24 cellular contexts compared by ENCODE assay signal in the genomic region with DNA sequence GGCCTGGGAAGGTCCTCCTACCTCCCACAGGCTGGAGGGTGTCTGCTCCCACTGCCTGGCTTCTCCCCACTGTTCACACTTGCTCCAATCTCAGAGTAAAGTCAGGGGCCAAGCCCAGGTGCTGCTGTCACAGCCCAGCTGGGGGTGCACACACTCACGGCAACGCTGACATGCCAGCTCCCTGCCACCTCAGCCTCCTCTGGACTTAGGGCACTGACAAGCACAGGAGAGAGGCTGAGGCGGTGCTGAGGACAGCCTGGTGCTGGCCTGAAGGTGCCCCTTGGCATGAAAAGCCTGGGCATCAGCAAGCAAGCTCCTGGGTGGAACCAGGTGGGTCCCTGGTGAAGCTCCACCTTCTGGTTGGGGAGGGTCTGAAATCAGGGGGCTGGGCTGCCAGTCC. TPM values are rescaled to one million over a fixed set of nuclear protein-coding genes. Genes with fewer than 3 reads are reported as not detected.
DNase-seq lines count a peak whose midpoint lies in the region; ATAC-seq, FAIRE-seq and TF ChIP-seq lines count a peak whose summit lies in the region.
"Had no signal": no experiment of that assay in that cellular context is flagged by ENCODE, and none has a peak within 500 bp of the region (broad histone marks: within the 10 kb centered on the region; RNA-seq: fewer than 3 reads in every experiment).

No MANE protein-coding gene starts in this region.

- intact Hi-C loops in upper lobe of right lung (cut with DNase I) (no loop called here), ascending aorta (cut with DNase I) (no loop called here)

- no peak for TF ChIP-seq POLR2A in H1 (IDR thresholded peaks at IDR 0.05; ENCODE audit: control extremely low read depth in 1 of 2, low read depth in 2 of 2, low read length in 2 of 2)

- TF ChIP-seq CTCF in H1 (IDR thresholded peaks at IDR 0.05; ENCODE audit: control extremely low read depth in 1 of 3, insufficient read depth in 1 of 3, low read depth in 1 of 3, low read length in 3 of 3): no peak
- TF ChIP-seq CTCF in upper lobe of right lung (IDR thresholded peaks at IDR 0.05): no peak
- TF ChIP-seq CTCF in ascending aorta (IDR thresholded peaks at IDR 0.05): no peak

- H3K9me3 ChIP-seq in H1 (ENCODE audit: insufficient read depth in 2 of 2, low read depth in 1 of 2, low read length in 1 of 2): no peaks in the 10 kb centered on the region
- no peaks in the 10 kb centered on the region for H3K9me3 ChIP-seq in neuronal stem cell (replicated peaks in 1 of 2; ENCODE audit: control insufficient read depth in 2 of 2, insufficient read depth in 1 of 2, low read depth in 1 of 2, low read length in 2 of 2)
- no peaks in the 10 kb centered on the region for H3K9me3 ChIP-seq in upper lobe of right lung
- H3K9me3 ChIP-seq in trophoblast cell (ENCODE audit: insufficient read depth, low read depth, low read length): peaks cover 2% of the 10 kb centered on the region
- no peaks in the 10 kb centered on the region for H3K9me3 ChIP-seq in ascending aorta
- H3K9me3 ChIP-seq: A549, BE2C had no signal

- no peak overlapping the region for H4K12ac ChIP-seq in trophoblast cell (ENCODE audit: low read depth, low read length)

- no peaks in the 10 kb centered on the region for H4K20me1 ChIP-seq in H1 (replicated peaks in 1 of 2; ENCODE audit: control insufficient read depth in 1 of 2, insufficient read depth in 2 of 2, low read length in 2 of 2)
- H4K20me1 ChIP-seq: BLaER1 treated with 17β-estradiol and CSF1 and Interleukin-3, amounts not matched to agents 10 nM and 100 nM had no signal

- no peaks in the 10 kb centered on the region for H3K27me3 Mint-ChIP-seq in central memory CD8-positive, alpha-beta T cell
- H3K27me3 Mint-ChIP-seq: CD4-positive, alpha-beta T cell; CD8-positive, alpha-beta memory T cell had no signal

- CTCF ChIA-PET in H1 (lab: Charles Lee; ENCODE audit: partially characterized antibody): interaction anchor here (1.1 to 1.4 kb wide), 4 partner anchors 9 to 42 kb away, joined by 3 to 4 read pairs (median 3); no protein-coding TSS in a partner anchor

- no peak overlapping the region for H3K4me2 ChIP-seq in H1 (ENCODE audit: insufficient read depth in 1 of 2, low read depth in 2 of 2, low read length in 2 of 2)
- H3K4me2 ChIP-seq in neuronal stem cell (ENCODE audit: insufficient read depth, low read length, poor library complexity, severe bottlenecking): no peak overlapping the region
- no peak overlapping the region for H3K4me2 ChIP-seq in trophoblast cell (ENCODE audit: low read length)
- H3K4me2 ChIP-seq: A549; BLaER1 treated with 17β-estradiol and CSF1 and Interleukin-3, amounts not matched to agents 10 nM and 100 nM had no signal

- H3K18ac ChIP-seq in H1 (ENCODE audit: extremely low read depth, low read length) (no peak overlapping the region), neuronal stem cell (ENCODE audit: low read length) (peak overlapping the region; percentile 57), trophoblast cell (ENCODE audit: low read length) (no peak overlapping the region)

- peaks cover 5% of the 10 kb centered on the region for H3K9me3 Mint-ChIP-seq in central memory CD8-positive, alpha-beta T cell

- peaks cover 3 to 12% (median 8%) of the 10 kb centered on the region in 4 experiments; a peak in 5 of 7 replicates for H3K4me1 ChIP-seq in H1 (replicated peaks in 1 of 4; ENCODE audit: control insufficient read depth in 3 of 4, insufficient read depth in 4 of 4, low read length in 3 of 4)
- H3K4me1 ChIP-seq in neuronal stem cell (ENCODE audit: control insufficient read depth in 2 of 2, insufficient read depth in 1 of 2, low read depth in 1 of 2, low read length in 2 of 2): peaks cover 0 to 3% of the 10 kb centered on the region in 2 donors
- H3K4me1 ChIP-seq in upper lobe of right lung: no peaks in the 10 kb centered on the region
- H3K4me1 ChIP-seq in trophoblast cell (ENCODE audit: control insufficient read depth in 1 of 2, insufficient read depth in 2 of 2, low read length in 2 of 2): no peaks in the 10 kb centered on the region
- H3K4me1 ChIP-seq in ascending aorta: no peaks in the 10 kb centered on the region
- H3K4me1 ChIP-seq: A549; BE2C; BLaER1 treated with 17β-estradiol and CSF1 and Interleukin-3, amounts not matched to agents 10 nM and 100 nM had no signal

- H2BK5ac ChIP-seq in H1 (ENCODE audit: low read depth, low read length): no peak overlapping the region; the same call in 1 of the 2 replicates
- H2BK5ac ChIP-seq in neuronal stem cell (ENCODE audit: low read length): no peak overlapping the region
- H2BK5ac ChIP-seq in trophoblast cell (ENCODE audit: low read depth, low read length, poor library complexity): no peak overlapping the region

- no peak overlapping the region for H4K5ac ChIP-seq in H1 (ENCODE audit: insufficient read length, low read depth, low read length)

- H2AFZ ChIP-seq in H1 (ENCODE audit: low read length) (no peak overlapping the region), neuronal stem cell (ENCODE audit: low read length) (no peak overlapping the region), trophoblast cell (ENCODE audit: insufficient read depth, low read length, poor library complexity) (no peak overlapping the region)

- no peak overlapping the region for H3K27ac ChIP-seq in H1 (ENCODE audit: low read depth, low read length)
- H3K27ac ChIP-seq in neuronal stem cell (replicated peaks; ENCODE audit: low read length): no peak overlapping the region
- no peak overlapping the region for H3K27ac ChIP-seq in upper lobe of right lung
- H3K27ac ChIP-seq in trophoblast cell (ENCODE audit: low read depth, low read length): no peak overlapping the region
- no peak overlapping the region for H3K27ac ChIP-seq in ascending aorta
- H3K27ac ChIP-seq: A549; BLaER1 treated with 17β-estradiol and CSF1 and Interleukin-3, amounts not matched to agents 10 nM and 100 nM had no signal

- no peaks in the 10 kb centered on the region for H3K79me1 ChIP-seq in H1 (ENCODE audit: low read depth, low read length)
- peaks cover 5% of the 10 kb centered on the region for H3K79me1 ChIP-seq in neuronal stem cell (ENCODE audit: low read depth, low read length)
- no peaks in the 10 kb centered on the region for H3K79me1 ChIP-seq in trophoblast cell (ENCODE audit: low read length)

- H3K4ac ChIP-seq in H1 (replicated peaks; ENCODE audit: insufficient read length, low read depth, low read length) (no peak overlapping the region), neuronal stem cell (ENCODE audit: low read length) (no peak overlapping the region), trophoblast cell (ENCODE audit: low read depth, low read length) (no peak overlapping the region)

- H3K14ac ChIP-seq in H1 (ENCODE audit: insufficient read length) (no peak overlapping the region), neuronal stem cell (ENCODE audit: low read length) (peak overlapping the region; percentile 17), trophoblast cell (ENCODE audit: low read length) (no peak overlapping the region)

- 0 out of 2 replicates have a peak overlapping the region, but pooled peaks have one; percentile 46 for H2BK12ac ChIP-seq in H1 (ENCODE audit: low read depth, low read length)
- no peak overlapping the region for H2BK12ac ChIP-seq in neuronal stem cell (ENCODE audit: low read length)
- no peak overlapping the region for H2BK12ac ChIP-seq in trophoblast cell (ENCODE audit: low read length)

- H2AK5ac ChIP-seq in H1 (ENCODE audit: low read depth, low read length) (no peak overlapping the region), neuronal stem cell (ENCODE audit: low read depth, low read length) (no peak overlapping the region), trophoblast cell (ENCODE audit: low read length) (no peak overlapping the region)

- H3K4me1 Mint-ChIP-seq in central memory CD8-positive, alpha-beta T cell: no peaks in the 10 kb centered on the region
- H3K4me1 Mint-ChIP-seq: CD14-positive monocyte; CD8-positive, alpha-beta memory T cell had no signal

- no peaks in the 10 kb centered on the region for H3K23me2 ChIP-seq in H1 (ENCODE audit: low read depth, low read length)

- H3K4me3 ChIP-seq in H1 (ENCODE audit: extremely low read depth in 1 of 4, insufficient read depth in 2 of 4, low read depth in 3 of 4, low read length in 4 of 4) (no peak overlapping the region), neuronal stem cell (ENCODE audit: low read length in 2 of 2) (no peak overlapping the region), upper lobe of right lung (no peak overlapping the region), trophoblast cell (ENCODE audit: low read depth, low read length) (no peak overlapping the region), ascending aorta (no peak overlapping the region)
- H3K4me3 ChIP-seq: A549; BLaER1 treated with 17β-estradiol and CSF1 and Interleukin-3, amounts not matched to agents 10 nM and 100 nM; GM12878 had no signal

- FAIRE-seq in H1 (lab: Jason Lieb, UNC): no peak
- FAIRE-seq: A549, D721Med, GM12878 had no signal

- no peak overlapping the region for H2BK120ac ChIP-seq in H1 (replicated peaks; ENCODE audit: low read depth, low read length)
- H2BK120ac ChIP-seq in neuronal stem cell (ENCODE audit: low read depth, low read length): no peak overlapping the region
- no peak overlapping the region for H2BK120ac ChIP-seq in trophoblast cell (ENCODE audit: insufficient read depth, low read length, poor library complexity)

- TF ChIP-seq EP300 in H1 (IDR thresholded peaks at IDR 0.05; ENCODE audit: borderline replicate concordance in 1 of 2, low read depth in 2 of 2, low read length in 2 of 2): no peak

- WGBS in H1 (ENCODE audit: extremely low coverage in 1 of 2, insufficient coverage in 1 of 2, insufficient read length in 1 of 2, insufficient replicate concordance in 2 of 2, low coverage in 1 of 2, low lambda C conversion rate in 2 of 2, missing lambda C conversion rate in 1 of 2), 2 experiments: 87% methylated on average over 3 of the region's 3 CpGs; no CpG with 5 or more reads in 1 of the 2 experiments
- WGBS in neuronal stem cell (ENCODE audit: extremely low coverage in 2 of 2, insufficient read length in 2 of 2, insufficient replicate concordance in 1 of 2), 2 donors: no CpG with 5 or more reads among the region's 3 CpGs
- WGBS in trophoblast cell (ENCODE audit: extremely low coverage, insufficient coverage, insufficient read length): no CpG with 5 or more reads among the region's 3 CpGs

- no peak for TF ChIP-seq RAD21 in H1 (IDR thresholded peaks at IDR 0.05 in 1 of 2, conservative IDR thresholded peaks at IDR 0.05 in 1 of 2; ENCODE audit: low read depth in 2 of 2, low read length in 2 of 2)

- POLR2A ChIA-PET in H1 (lab: Charles Lee; ENCODE audit: partially characterized antibody): no interaction called here

- H3K9ac ChIP-seq in H1 (replicated peaks in 1 of 4; ENCODE audit: extremely low read depth in 1 of 4, low read depth in 3 of 4, low read length in 3 of 4): no peak overlapping the region
- no peak overlapping the region for H3K9ac ChIP-seq in neuronal stem cell (ENCODE audit: low read depth, low read length, poor library complexity)
- no peak overlapping the region for H3K9ac ChIP-seq in trophoblast cell (ENCODE audit: low read length)
- H3K9ac ChIP-seq: BLaER1 treated with 17β-estradiol and CSF1 and Interleukin-3, amounts not matched to agents 10 nM and 100 nM had no signal

- H3K56ac ChIP-seq in H1 (replicated peaks; ENCODE audit: insufficient read length, low read depth, low read length): no peak overlapping the region

- H3K36me3 ChIP-seq in H1 (ENCODE audit: control insufficient read depth in 2 of 4, insufficient read depth in 4 of 4, low read length in 3 of 4) (no peaks in the 10 kb centered on the region), neuronal stem cell (replicated peaks in 1 of 2; ENCODE audit: control insufficient read depth in 2 of 2, insufficient read depth in 2 of 2, low read length in 2 of 2) (no peaks in the 10 kb centered on the region), upper lobe of right lung (no peaks in the 10 kb centered on the region), trophoblast cell (ENCODE audit: control insufficient read depth in 1 of 2, insufficient read depth in 2 of 2, low read length in 2 of 2) (no peaks in the 10 kb centered on the region), ascending aorta (no peaks in the 10 kb centered on the region)
- H3K36me3 ChIP-seq: BE2C; BLaER1 treated with 17β-estradiol and CSF1 and Interleukin-3, amounts not matched to agents 10 nM and 100 nM had no signal

- H2BK15ac ChIP-seq in H1 (ENCODE audit: low read length) (no peak overlapping the region), neuronal stem cell (ENCODE audit: low read length) (no peak overlapping the region)

- no peak for DNase-seq in central memory CD8-positive, alpha-beta T cell (ENCODE audit: low spot score in 2 of 2)
- no peak for DNase-seq in H1 (ENCODE audit: low read depth in 1 of 2, low spot score in 2 of 2)
- no peak for DNase-seq in neuronal stem cell (ENCODE audit: low spot score)
- DNase-seq in upper lobe of right lung: peak; percentile 42
- DNase-seq in trophoblast cell: no peak
- no peak for DNase-seq in ascending aorta (ENCODE audit: low spot score in 2 of 2)
- DNase-seq: 8988T; ACHN; AML-193; BE2C; CD4-positive, alpha-beta T cell; CD8-positive, alpha-beta memory T cell; DMS 273 treated with DMSO at 0.1 percent for 48 hours; DMS79; EL; GDM1; GOT3; HCEC 1CT had no signal

- H3K79me2 ChIP-seq in H1 (ENCODE audit: control insufficient read depth in 1 of 2, insufficient read depth in 2 of 2, low read length in 2 of 2) (no peaks in the 10 kb centered on the region), trophoblast cell (ENCODE audit: control insufficient read depth, insufficient read depth, low read length, poor library complexity) (no peaks in the 10 kb centered on the region)

- no peak overlapping the region for H4K91ac ChIP-seq in H1 (replicated peaks; ENCODE audit: insufficient read length, low read length)
- no peak overlapping the region for H4K91ac ChIP-seq in neuronal stem cell (ENCODE audit: low read depth, low read length, poor library complexity)
- H4K91ac ChIP-seq in trophoblast cell (ENCODE audit: low read depth, low read length): no peak overlapping the region

- H4K8ac ChIP-seq in H1 (ENCODE audit: extremely low read depth, insufficient read depth, low read length): no peak overlapping the region
- H4K8ac ChIP-seq in neuronal stem cell (ENCODE audit: low read depth, low read length): peak overlapping the region; percentile 43
- no peak overlapping the region for H4K8ac ChIP-seq in trophoblast cell (ENCODE audit: low read depth, low read length)

- no peaks in the 10 kb centered on the region for H3K36me3 Mint-ChIP-seq in central memory CD8-positive, alpha-beta T cell (ENCODE audit: insufficient read depth)
- H3K36me3 Mint-ChIP-seq: CD14-positive monocyte; CD8-positive, alpha-beta memory T cell had no signal

- H3K4me3 Mint-ChIP-seq in central memory CD8-positive, alpha-beta T cell: no peak overlapping the region
- H3K4me3 Mint-ChIP-seq: CD14-positive monocyte; CD4-positive, alpha-beta T cell; CD8-positive, alpha-beta memory T cell had no signal

- H3K23ac ChIP-seq in H1 (ENCODE audit: insufficient read length) (no peak overlapping the region), neuronal stem cell (ENCODE audit: low read depth, low read length, poor library complexity) (no peak overlapping the region), trophoblast cell (ENCODE audit: low read length) (no peak overlapping the region)

- peak; percentile 10 for ATAC-seq in central memory CD8-positive, alpha-beta T cell (replicated peaks; ENCODE audit: extremely low read depth, poor library complexity, severe bottlenecking)
- ATAC-seq in upper lobe of right lung: peak; percentile 25
- no peak for ATAC-seq in GM18870 (IDR thresholded peaks at IDR 0.05; ENCODE audit: unreplicated experiment)
- ATAC-seq: A549, GM12878 had no signal

- H3K27me3 ChIP-seq in H1 (replicated peaks in 1 of 4; ENCODE audit: control insufficient read depth in 3 of 4, extremely low read depth in 1 of 4, insufficient read depth in 3 of 4, low read length in 3 of 4): no peaks in the 10 kb centered on the region
- no peaks in the 10 kb centered on the region for H3K27me3 ChIP-seq in neuronal stem cell (ENCODE audit: control insufficient read depth in 3 of 3, insufficient read depth in 3 of 3, low read depth in 1 of 3, low read length in 3 of 3)
- H3K27me3 ChIP-seq in upper lobe of right lung: no peaks in the 10 kb centered on the region
- no peaks in the 10 kb centered on the region for H3K27me3 ChIP-seq in trophoblast cell (ENCODE audit: insufficient read depth, low read length)
- no peaks in the 10 kb centered on the region for H3K27me3 ChIP-seq in ascending aorta
- H3K27me3 ChIP-seq: BE2C; BLaER1 treated with 17β-estradiol and CSF1 and Interleukin-3, amounts not matched to agents 10 nM and 100 nM had no signal

- H2BK20ac ChIP-seq in H1 (ENCODE audit: low read length): no peak overlapping the region

- H3K27ac Mint-ChIP-seq in central memory CD8-positive, alpha-beta T cell (ENCODE audit: low read depth): no peak overlapping the region
- H3K27ac Mint-ChIP-seq: CD4-positive, alpha-beta T cell; CD8-positive, alpha-beta memory T cell had no signal

RNA-seq across cellular contexts. Expression of a gene that starts 53.0 kb away (rescaled TPM):
- 3.8 and 5.7 TPM in 2 replicates for total RNA-seq in H1 (2021; fragmentation: NEBNext Ultra II Directional; extraction: Animal tissue kit (Norgen Biotek cat#: 25700))
- 1.8 and 2.0 TPM in 2 replicates for polyA plus RNA-seq in H1 (2011; rRNA removed)
- 3.2 TPM for polyA plus RNA-seq in H1 (2011; cell fraction: cytosol; rRNA removed)
- polyA plus RNA-seq in H1 (2011; cell fraction: nucleus; rRNA removed): 4.2 TPM
- polyA plus RNA-seq in H1 (2012, experiment 1 of 2): 2.8 to 5.8 TPM (median 4.1 TPM) in 4 replicates
- polyA plus RNA-seq in H1 (2012, experiment 2 of 2): 2.1 TPM
- 2.1 TPM for polyA plus RNA-seq in H1 (2013, experiment 1 of 2)
- polyA plus RNA-seq in H1 (2013, experiment 2 of 2): 2.4 TPM
- 7.3 and 12.3 TPM in 2 replicates for polyA minus RNA-seq in H1 (2011; rRNA and poly(A)+ RNA removed)
- polyA minus RNA-seq in H1 (2011; cell fraction: cytosol; rRNA and poly(A)+ RNA removed): 1.2 TPM
- polyA minus RNA-seq in H1 (2011; cell fraction: nucleus; rRNA and poly(A)+ RNA removed): 10.5 TPM
- polyA plus RNA-seq in neuronal stem cell (2013, experiment 1 of 2): 13.2 TPM
- polyA plus RNA-seq in neuronal stem cell (2013, experiment 2 of 2): 13.7 TPM
- total RNA-seq in upper lobe of right lung: 24.6 TPM
- 0.12 TPM in 2 replicates for polyA plus RNA-seq in trophoblast cell (2013)
- 0.11 TPM for total RNA-seq in ascending aorta
- total RNA-seq: CD4-positive, alpha-beta T cell; CD8-positive, alpha-beta memory T cell had no signal
- polyA plus RNA-seq: CD14-positive monocyte; CD8-positive, alpha-beta memory T cell had no signal
